ENCODE assay signal across 14 cellular contexts in the genomic region with DNA sequence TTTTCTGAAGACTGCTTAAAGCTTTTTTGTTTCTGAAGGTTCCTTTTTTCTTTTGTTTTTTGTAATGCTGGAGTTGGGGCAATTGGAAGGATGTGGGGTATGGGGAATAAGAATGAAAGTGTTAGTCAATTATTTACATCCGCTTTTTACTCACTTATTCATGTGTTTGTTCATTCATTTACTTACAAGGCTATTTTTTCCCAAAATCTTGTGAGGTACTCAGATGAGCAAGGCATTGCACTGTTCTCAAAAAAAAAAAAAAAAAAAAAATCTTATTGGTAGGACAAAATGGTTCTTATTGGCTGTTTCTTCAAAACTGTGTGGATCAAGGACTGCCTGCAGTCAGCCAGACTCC. TPM values are rescaled to one million over a fixed set of nuclear protein-coding genes. Genes with fewer than 3 reads are reported as not detected.
A peak's percentile ranks its signal among the peaks of the same experiment; 100 is the strongest.
DNase-seq lines count a peak whose midpoint lies in the region; ATAC-seq and TF ChIP-seq lines count a peak whose summit lies in the region.
"Had no signal": no experiment of that assay in that cellular context is flagged by ENCODE, and none has a peak within 500 bp of the region (broad histone marks: within the 10 kb centered on the region; RNA-seq: fewer than 3 reads in every experiment).

No MANE protein-coding gene starts in this region.

- BruUV-seq in PC-9 (replicated peaks; lab: Mats Ljungman, UMichigan) = no TSS peak

- ATAC-seq in activated naive CD8-positive, alpha-beta T cell treated with anti-CD3 and anti-CD28 coated beads, Interleukin-2, amount 50 U/mL, for 24 hours = no peak
- no peak for ATAC-seq in GM19397 (IDR thresholded peaks at IDR 0.05; ENCODE audit: unreplicated experiment)
- ATAC-seq: WTC11 had no signal

- H3K4me3 Mint-ChIP-seq in activated naive CD8-positive, alpha-beta T cell treated with anti-CD3 and anti-CD28 coated beads, Interleukin-2, amount 50 U/mL, for 24 hours = no peak overlapping the region
- no peak overlapping the region for H3K4me3 Mint-ChIP-seq in activated naive CD8-positive, alpha-beta T cell treated with anti-CD3 and anti-CD28 coated beads for 36 hours
- H3K4me3 Mint-ChIP-seq in endothelial cell (ENCODE audit: unreplicated experiment) = no peak overlapping the region
- H3K4me3 Mint-ChIP-seq: WTC11 had no signal

- TF ChIP-seq CTCF in PC-9 (conservative IDR thresholded peaks at IDR 0.05) (no peak), fibroblast of lung (conservative IDR thresholded peaks at IDR 0.05 in 1 of 2, IDR thresholded peaks at IDR 0.05 in 1 of 2; ENCODE audit: low read depth in 1 of 2, low read length in 2 of 2) (no peak), tibial artery (IDR thresholded peaks at IDR 0.05) (no peak), endothelial cell (IDR thresholded peaks at IDR 0.05; ENCODE audit: unreplicated experiment) (no peak)

- H3K27ac Mint-ChIP-seq in activated naive CD8-positive, alpha-beta T cell treated with anti-CD3 and anti-CD28 coated beads, Interleukin-2, amount 50 U/mL, for 24 hours = peak overlapping the region; percentile 49
- no peak overlapping the region for H3K27ac Mint-ChIP-seq in activated naive CD8-positive, alpha-beta T cell treated with anti-CD3 and anti-CD28 coated beads for 36 hours
- H3K27ac Mint-ChIP-seq in endothelial cell (ENCODE audit: unreplicated experiment) = no peak overlapping the region
- H3K27ac Mint-ChIP-seq: WTC11 had no signal

- H3K4me1 ChIP-seq in PC-9 (replicated peaks; ENCODE audit: insufficient read depth) = no peaks in the 10 kb centered on the region
- H3K4me1 ChIP-seq in fibroblast of lung (ENCODE audit: control insufficient read depth, extremely low read depth, insufficient read depth, low read length) = peaks cover 18% of the 10 kb centered on the region
- peaks cover 0 to 30% (median 20%) of the 10 kb centered on the region in 4 donors for H3K4me1 ChIP-seq in tibial artery

- CTCF ChIA-PET in PC-9 (lab: Charles Lee) = no interaction called here

- H4K20me1 ChIP-seq in PC-9 (ENCODE audit: insufficient read depth) (peaks cover 66% of the 10 kb centered on the region), fibroblast of lung (ENCODE audit: control insufficient read depth, extremely low read depth, insufficient read depth, low read length) (no peaks in the 10 kb centered on the region)

- H3K79me2 ChIP-seq in PC-9 (ENCODE audit: low read depth) (0 out of 2 replicates have a peak, but pooled peaks cover 24% of the 10 kb centered on the region), fibroblast of lung (ENCODE audit: control insufficient read depth, insufficient read depth, low read length) (peaks cover 1% of the 10 kb centered on the region)

- no peaks in the 10 kb centered on the region for H3K9me3 Mint-ChIP-seq in activated naive CD8-positive, alpha-beta T cell treated with anti-CD3 and anti-CD28 coated beads, Interleukin-2, amount 50 U/mL, for 24 hours
- H3K9me3 Mint-ChIP-seq in activated naive CD8-positive, alpha-beta T cell treated with anti-CD3 and anti-CD28 coated beads for 36 hours = no peaks in the 10 kb centered on the region
- no peaks in the 10 kb centered on the region for H3K9me3 Mint-ChIP-seq in endothelial cell (ENCODE audit: unreplicated experiment)
- H3K9me3 Mint-ChIP-seq: WTC11 had no signal

- H3K4me2 ChIP-seq in PC-9 (no peak overlapping the region), fibroblast of lung (ENCODE audit: extremely low read depth, insufficient read depth, low read length) (no peak overlapping the region)

- H3K36me3 ChIP-seq in PC-9 (ENCODE audit: low read depth) (peaks cover 69% of the 10 kb centered on the region), fibroblast of lung (ENCODE audit: control insufficient read depth, insufficient read depth, low read length) (peaks cover 29% of the 10 kb centered on the region), tibial artery (peaks cover 61 to 89% (median 73%) of the 10 kb centered on the region in 3 donors)

- no peak for DNase-seq in activated naive CD8-positive, alpha-beta T cell treated with anti-CD3 and anti-CD28 coated beads, Interleukin-2, amount 50 U/mL, for 24 hours
- no peak for DNase-seq in activated naive CD8-positive, alpha-beta T cell treated with anti-CD3 and anti-CD28 coated beads for 36 hours
- DNase-seq in PC-9 (no peak), fibroblast of lung (ENCODE audit: low read depth in 2 of 2) (no peak), tibial artery (no peak), endothelial cell (ENCODE audit: low spot score) (no peak), NCI-H1417 treated with DMSO at 0.1 percent for 48 hours (lab: John Stamatoyannopoulos, UW) (no peak)
- DNase-seq: activated effector memory CD4-positive, alpha-beta T cell treated with Interleukin-2 at 50 U/mL for 16 hours; NCI-H1105; occipital lobe had no signal

- no peak overlapping the region for H3K4me3 ChIP-seq in PC-9
- no peak overlapping the region for H3K4me3 ChIP-seq in fibroblast of lung (replicated peaks in 1 of 4; ENCODE audit: control extremely low read depth in 1 of 4, insufficient read depth in 1 of 4, low read depth in 3 of 4, low read length in 4 of 4)
- H3K4me3 ChIP-seq in tibial artery = no peak overlapping the region
- H3K4me3 ChIP-seq: lung, SK-N-MC had no signal

- peaks cover 34% of the 10 kb centered on the region for H3K36me3 Mint-ChIP-seq in activated naive CD8-positive, alpha-beta T cell treated with anti-CD3 and anti-CD28 coated beads, Interleukin-2, amount 50 U/mL, for 24 hours (ENCODE audit: low read depth)
- H3K36me3 Mint-ChIP-seq in activated naive CD8-positive, alpha-beta T cell treated with anti-CD3 and anti-CD28 coated beads for 36 hours = peaks cover 16% of the 10 kb centered on the region
- peaks cover 62% of the 10 kb centered on the region for H3K36me3 Mint-ChIP-seq in endothelial cell (ENCODE audit: low read depth, unreplicated experiment)

- peaks cover 63% of the 10 kb centered on the region for H3F3A ChIP-seq in PC-9 (ENCODE audit: insufficient read depth, low read depth)

- H3K9ac ChIP-seq in fibroblast of lung (ENCODE audit: insufficient read depth, low read length) = no peak overlapping the region

- H3K4me1 Mint-ChIP-seq in activated naive CD8-positive, alpha-beta T cell treated with anti-CD3 and anti-CD28 coated beads, Interleukin-2, amount 50 U/mL, for 24 hours = peaks cover 38% of the 10 kb centered on the region
- peaks cover 5% of the 10 kb centered on the region for H3K4me1 Mint-ChIP-seq in activated naive CD8-positive, alpha-beta T cell treated with anti-CD3 and anti-CD28 coated beads for 36 hours
- peaks cover 23% of the 10 kb centered on the region for H3K4me1 Mint-ChIP-seq in endothelial cell (ENCODE audit: unreplicated experiment)
- H3K4me1 Mint-ChIP-seq: WTC11 had no signal

- H2AFZ ChIP-seq in PC-9 (no peak overlapping the region), fibroblast of lung (ENCODE audit: low read length) (no peak overlapping the region)

- no peaks in the 10 kb centered on the region for H3K9me2 ChIP-seq in PC-9 (ENCODE audit: insufficient read depth)

- H3K27me3 Mint-ChIP-seq in activated naive CD8-positive, alpha-beta T cell treated with anti-CD3 and anti-CD28 coated beads, Interleukin-2, amount 50 U/mL, for 24 hours = no peaks in the 10 kb centered on the region
- H3K27me3 Mint-ChIP-seq in activated naive CD8-positive, alpha-beta T cell treated with anti-CD3 and anti-CD28 coated beads for 36 hours = no peaks in the 10 kb centered on the region
- H3K27me3 Mint-ChIP-seq in endothelial cell (ENCODE audit: unreplicated experiment) = peaks cover 19% of the 10 kb centered on the region

- intact Hi-C loops in PC-9 (cut with micrococcal nuclease; ENCODE audit: unreplicated experiment) (loop anchor here (5.0 kb wide), 1 partner anchor 98 kb away; no protein-coding TSS in a partner anchor), tibial artery (cut with DNase I; ENCODE audit: low total_unique reads) (loop anchor here (5.0 kb wide), 1 partner anchor 87 kb away; the partner anchor contains the start of gene FLCN)

- H3K27ac ChIP-seq in PC-9 (0 out of 2 replicates have a peak overlapping the region, but pooled peaks have one; percentile 18), fibroblast of lung (ENCODE audit: insufficient read depth, low read length) (peak overlapping the region; percentile 57), tibial artery (peak overlapping the region; percentile 34 to 81)
- H3K27ac ChIP-seq: SK-N-MC had no signal

- H3K9me3 ChIP-seq in PC-9 (ENCODE audit: insufficient read depth, low read depth) (no peaks in the 10 kb centered on the region), fibroblast of lung (ENCODE audit: control insufficient read depth, insufficient read depth, low read depth, low read length) (no peaks in the 10 kb centered on the region), tibial artery (no peaks in the 10 kb centered on the region)

- H3K27me3 ChIP-seq in PC-9 (ENCODE audit: insufficient read depth, low read depth) (no peaks in the 10 kb centered on the region), fibroblast of lung (ENCODE audit: control insufficient read depth, insufficient read depth, low read length) (no peaks in the 10 kb centered on the region), tibial artery (no peaks in the 10 kb centered on the region)

- POLR2A ChIA-PET in PC-9 (lab: Charles Lee; ENCODE audit: unreplicated experiment) = interaction anchor here (0.6 kb wide), 1 partner anchor 17 kb away, joined by 4 read pairs; no protein-coding TSS in a partner anchor

RNA-seq across cellular contexts. Expression of gene PLD6, which starts 55.7 kb away (rescaled TPM):
- 10 to 100 TPM; 19.4 to 19.5 TPM for total RNA-seq in activated naive CD8-positive, alpha-beta T cell treated with anti-CD3 and anti-CD28 coated beads for 36 hours
- 4.1 and 5.0 TPM in 2 replicates for total RNA-seq in PC-9 (2021)
- total RNA-seq in fibroblast of lung = 6.7 and 7.8 TPM in 2 replicates
- polyA plus RNA-seq in fibroblast of lung = 2.5 and 4.7 TPM in 2 replicates
- polyA plus RNA-seq in fibroblast of lung (2012) = 1.5 and 3.6 TPM in 2 replicates
- 0.47 and 2.8 TPM in 2 replicates for polyA minus RNA-seq in fibroblast of lung (ENCODE audit: low replicate concordance)
- 0.21 TPM for total RNA-seq in endothelial cell (ENCODE audit: unreplicated experiment)
